In genomic region chr20:45841407-45842129, GRCh38 we compare ENCODE assay signal across 21 cellular contexts. TPM values are rescaled to one million over a fixed set of nuclear protein-coding genes. Genes with fewer than 3 reads are reported as not detected.
DNase-seq lines count a peak whose midpoint lies in the region; ATAC-seq and TF ChIP-seq lines count a peak whose summit lies in the region.
"Had no signal": no experiment of that assay in that cellular context is flagged by ENCODE, and none has a peak within 500 bp of the region (broad histone marks: within the 10 kb centered on the region; RNA-seq: fewer than 3 reads in every experiment).

No MANE protein-coding gene starts in this region.

- ATAC-seq in HG03521 (IDR thresholded peaks at IDR 0.05; ENCODE audit: unreplicated experiment): no peak
- ATAC-seq: stimulated activated naive CD8-positive, alpha-beta T cell treated with anti-CD3 and anti-CD28 coated beads, Interleukin-15, Interleukin-2, amounts not matched to agents 100 U/mL and 50 U/mL, for 24 hours had no signal

- no peak for DNase-seq in ascending aorta (ENCODE audit: low spot score in 2 of 2)
- DNase-seq in NCI-H2171 (lab: John Stamatoyannopoulos, UW): no peak
- DNase-seq in NCI-H82 (lab: John Stamatoyannopoulos, UW): no peak
- DNase-seq: AML-193; central memory CD4-positive, alpha-beta T cell; effector CD4-positive, alpha-beta T cell; NCI-H524 treated with DMSO at 0.1 percent for 48 hours; OCI-M1; stimulated activated CD4-positive, alpha-beta T cell treated with anti-CD3 and anti-CD28 coated beads, Interleukin-15, amount 100 ng/mL, for 24 hours; stimulated activated naive CD8-positive, alpha-beta T cell treated with anti-CD3 and anti-CD28 coated beads, Interleukin-15, Interleukin-2, amounts not matched to agents 100 U/mL and 50 U/mL, for 24 hours had no signal

- H3K36me3 ChIP-seq in OCI-LY3 (replicated peaks; ENCODE audit: low read depth, low read length) (peaks cover 18% of the 10 kb centered on the region), ascending aorta (peaks cover 44 to 61% of the 10 kb centered on the region in 2 donors), muscle layer of colon (ENCODE audit: insufficient read depth, low read length) (peaks cover 48% of the 10 kb centered on the region), subcutaneous abdominal adipose tissue (ENCODE audit: control insufficient read depth in 5 of 5, insufficient read depth in 5 of 5, low read length in 5 of 5) (peaks cover 4 to 76% (median 61%) of the 10 kb centered on the region in 5 donors)
- H3K36me3 ChIP-seq: neural progenitor cell had no signal

- H2AFZ ChIP-seq in OCI-LY3 (ENCODE audit: low read depth, low read length): no peak overlapping the region
- H2AFZ ChIP-seq: neural progenitor cell had no signal

- H3K27ac ChIP-seq in OCI-LY3 (ENCODE audit: low read length) (no peak overlapping the region), ascending aorta (peak overlapping the region; percentile 34 to 53), muscle layer of colon (ENCODE audit: low read depth, low read length) (peak overlapping the region; percentile 13), subcutaneous abdominal adipose tissue (ENCODE audit: low read depth, low read length) (peak overlapping the region; percentile 69)
- H3K27ac ChIP-seq: neural progenitor cell, SK-N-MC had no signal

- H3K4me1 ChIP-seq in OCI-LY3 (ENCODE audit: low read length) (peaks cover 21% of the 10 kb centered on the region), ascending aorta (peaks cover 3 to 13% of the 10 kb centered on the region in 2 donors), muscle layer of colon (ENCODE audit: insufficient read depth, low read length) (peaks cover 46% of the 10 kb centered on the region), subcutaneous abdominal adipose tissue (ENCODE audit: control insufficient read depth in 5 of 5, insufficient read depth in 5 of 5, low read length in 5 of 5) (peaks cover 4 to 53% (median 32%) of the 10 kb centered on the region in 5 donors)
- H3K4me1 ChIP-seq: neural progenitor cell had no signal

- no peak overlapping the region for H3K4me3 ChIP-seq in OCI-LY3 (ENCODE audit: low read length)
- H3K4me3 ChIP-seq in ascending aorta: no peak overlapping the region
- peak overlapping the region in 1 of 2 donors; percentile 9 for H3K4me3 ChIP-seq in muscle layer of colon (ENCODE audit: low read depth in 1 of 2, low read length in 2 of 2)
- H3K4me3 ChIP-seq in subcutaneous abdominal adipose tissue (ENCODE audit: low read depth in 1 of 5, low read length in 5 of 5): no peak overlapping the region
- H3K4me3 ChIP-seq: HAP-1, heart right ventricle, neural progenitor cell, SK-N-MC had no signal

- H4K20me1 ChIP-seq in OCI-LY3 (ENCODE audit: insufficient read depth, low read length): no peaks in the 10 kb centered on the region

- H3K9ac ChIP-seq in OCI-LY3 (ENCODE audit: low read length): no peak overlapping the region
- no peak overlapping the region for H3K9ac ChIP-seq in muscle layer of colon (ENCODE audit: low read length)
- peak overlapping the region in 1 of 5 donors; percentile 23 for H3K9ac ChIP-seq in subcutaneous abdominal adipose tissue (ENCODE audit: low read length in 5 of 5)
- H3K9ac ChIP-seq: neural progenitor cell had no signal

- H3K9me3 ChIP-seq in OCI-LY3 (ENCODE audit: insufficient read depth, low read length): no peaks in the 10 kb centered on the region
- no peaks in the 10 kb centered on the region for H3K9me3 ChIP-seq in ascending aorta
- no peaks in the 10 kb centered on the region for H3K9me3 ChIP-seq in muscle layer of colon (ENCODE audit: low read length)
- H3K9me3 ChIP-seq in subcutaneous abdominal adipose tissue (ENCODE audit: control insufficient read depth in 5 of 5, low read length in 5 of 5): no peaks in the 10 kb centered on the region
- H3K9me3 ChIP-seq: HAP-1, heart right ventricle had no signal

- H3K4me2 ChIP-seq in OCI-LY3 (ENCODE audit: low read length): peak overlapping the region; percentile 50
- H3K4me2 ChIP-seq: neural progenitor cell had no signal

- no peaks in the 10 kb centered on the region for H3K27me3 ChIP-seq in OCI-LY3 (ENCODE audit: low read depth, low read length)
- H3K27me3 ChIP-seq in ascending aorta: no peaks in the 10 kb centered on the region
- no peaks in the 10 kb centered on the region for H3K27me3 ChIP-seq in muscle layer of colon (ENCODE audit: control insufficient read depth in 1 of 2, insufficient read depth in 2 of 2, low read length in 2 of 2)
- H3K27me3 ChIP-seq in subcutaneous abdominal adipose tissue (ENCODE audit: control insufficient read depth in 5 of 5, insufficient read depth in 4 of 5, low read length in 5 of 5): no peaks in the 10 kb centered on the region
- H3K27me3 ChIP-seq: heart right ventricle, neural progenitor cell had no signal

- TF ChIP-seq CTCF in OCI-LY3 (IDR thresholded peaks at IDR 0.05; ENCODE audit: low read depth, low read length) (no peak), ascending aorta (IDR thresholded peaks at IDR 0.05) (no peak)

- H3K79me2 ChIP-seq in OCI-LY3 (ENCODE audit: low read length): no peaks in the 10 kb centered on the region

- intact Hi-C loops in ascending aorta (cut with DNase I): no loop called here

RNA-seq across cellular contexts. Expression of gene SNX21, which starts 8.0 kb away (rescaled TPM):
- total RNA-seq in ascending aorta: 182 TPM

RNA-seq across cellular contexts. Expression of gene TNNC2, which starts 14.5 kb away (rescaled TPM):
- not detected for total RNA-seq in ascending aorta
- total RNA-seq: activated T-helper 1 cell treated with anti-CD3 and anti-CD28 coated beads, Interleukin-12 subunit alpha, Interleukin-12 subunit beta, Interleukin-2, Interleukin-4 antibody, amounts not matched to agents 30 ng/mL and 10 ng/mL and 1 ng/mL, durations not matched to agents 14 hours and 24 hours and 36 hours; esophagus mucosa had no signal

RNA-seq across cellular contexts. Expression of gene ACOT8, which starts 15.6 kb away (rescaled TPM):
- total RNA-seq in ascending aorta: 34.4 TPM

RNA-seq across cellular contexts. Expression of gene ZSWIM3, which starts 15.8 kb away (rescaled TPM):
- total RNA-seq in ascending aorta: 6.8 TPM

RNA-seq across cellular contexts. Expression of gene UBE2C, which starts 29.1 kb away (rescaled TPM):
- total RNA-seq in ascending aorta: not detected
- total RNA-seq: mesenteric fat pad had no signal
